ENCODE assay signal across 44 cellular contexts in the genomic region with DNA sequence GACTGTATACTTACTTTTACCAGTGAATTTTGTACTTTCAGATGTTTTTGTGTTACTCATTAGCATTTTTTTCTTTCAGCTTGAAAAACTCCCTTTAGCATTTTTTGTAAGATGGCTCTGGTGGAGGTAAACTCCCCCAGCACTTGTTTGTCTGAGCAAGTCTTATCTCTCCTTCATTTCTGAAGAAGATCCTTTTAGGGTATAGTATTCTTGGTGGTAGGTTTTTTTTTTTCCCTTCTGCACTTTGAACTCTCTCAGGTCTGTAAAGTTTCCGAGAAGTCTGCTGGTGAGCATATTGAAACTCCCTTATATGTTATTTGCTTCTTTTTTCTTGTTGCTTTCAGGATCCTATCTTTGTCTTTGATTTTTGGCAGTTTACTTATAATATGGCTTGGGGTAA. TPM values are rescaled to one million over a fixed set of nuclear protein-coding genes. Genes with fewer than 3 reads are reported as not detected.
"Had no signal": no experiment of that assay in that cellular context is flagged by ENCODE, and none has a peak within 500 bp of the region (broad histone marks: within the 10 kb centered on the region; RNA-seq: fewer than 3 reads in every experiment).

No MANE protein-coding gene starts in this region.

- H3K27ac Mint-ChIP-seq: activated naive CD4-positive, alpha-beta T cell treated with anti-CD3 and anti-CD28 coated beads for 36 hours; activated naive CD4-positive, alpha-beta T cell treated with anti-CD3 and anti-CD28 coated beads, Interleukin-2, amount 10 ng/mL, durations not matched to agents 7 days and 5 days; activated naive CD4-positive, alpha-beta T cell treated with anti-CD3 and anti-CD28 coated beads, Interleukin-2, amount 50 U/mL, for 24 hours; activated naive CD4-positive, alpha-beta T cell treated with anti-CD3 and anti-CD28 coated beads, Interleukin-2, amount 50 U/mL, for 72 hours; activated naive CD8-positive, alpha-beta T cell; activated naive CD8-positive, alpha-beta T cell treated with anti-CD3 and anti-CD28 coated beads for 36 hours; activated naive CD8-positive, alpha-beta T cell treated with anti-CD3 and anti-CD28 coated beads, Interleukin-2, amount 10 ng/mL, durations not matched to agents 7 days and 5 days; activated naive CD8-positive, alpha-beta T cell treated with anti-CD3 and anti-CD28 coated beads, Interleukin-2, amount 50 U/mL, for 24 hours; activated T-cell treated with anti-CD3 and anti-CD28 coated beads, Interleukin-2, amount 50 U/mL, for 24 hours; activated T-cell treated with anti-CD3 and anti-CD28 coated beads, Interleukin-2, amount 50 U/mL, for 72 hours; activated T-helper 1 cell treated with anti-CD3 and anti-CD28 coated beads, Interleukin-12 subunit alpha, Interleukin-12 subunit beta, Interleukin-2, Interleukin-4 antibody, amounts not matched to agents 30 ng/mL and 10 ng/mL and 1 ng/mL, durations not matched to agents 14 hours and 24 hours and 36 hours; activated T-helper 17 cell treated with anti-CD3 and anti-CD28 coated beads, Interleukin-2, amount 50 U/mL, for 72 hours; activated T-helper 2 cell treated with anti-CD3 and anti-CD28 coated beads, Interferon-gamma antibody, Interleukin-2, Interleukin-4, amounts not matched to agents 10 μg/mL and 5 μg/mL and 100 μg/mL, durations not matched to agents 14 hours and 24 hours and 36 hours; brain had no signal

- ATAC-seq: activated naive CD4-positive, alpha-beta T cell treated with anti-CD3 and anti-CD28 coated beads, Interleukin-2, amount 50 U/mL, for 72 hours; activated naive CD8-positive, alpha-beta T cell treated with anti-CD3 and anti-CD28 coated beads, Interleukin-2, amount 50 U/mL, for 24 hours; activated T-cell treated with anti-CD3 and anti-CD28 coated beads, Interleukin-2, amount 50 U/mL, for 4 hours; activated T-cell treated with anti-CD3 and anti-CD28 coated beads, Interleukin-2, amount 50 U/mL, for 72 hours; activated T-helper 17 cell treated with anti-CD3 and anti-CD28 coated beads, Interleukin-2, amount 50 U/mL, for 72 hours; body of pancreas had no signal

- H3K4me3 Mint-ChIP-seq: activated naive CD4-positive, alpha-beta T cell treated with anti-CD3 and anti-CD28 coated beads for 36 hours; activated naive CD4-positive, alpha-beta T cell treated with anti-CD3 and anti-CD28 coated beads, Interleukin-2, amount 10 ng/mL, durations not matched to agents 7 days and 5 days; activated naive CD4-positive, alpha-beta T cell treated with anti-CD3 and anti-CD28 coated beads, Interleukin-2, amount 50 U/mL, for 24 hours; activated naive CD8-positive, alpha-beta T cell; activated naive CD8-positive, alpha-beta T cell treated with anti-CD3 and anti-CD28 coated beads for 36 hours; activated naive CD8-positive, alpha-beta T cell treated with anti-CD3 and anti-CD28 coated beads, Interleukin-2, amount 10 ng/mL, durations not matched to agents 7 days and 5 days; activated naive CD8-positive, alpha-beta T cell treated with anti-CD3 and anti-CD28 coated beads, Interleukin-2, amount 50 U/mL, for 24 hours; activated T-cell treated with anti-CD3 and anti-CD28 coated beads, Interleukin-2, amount 50 U/mL, for 24 hours; activated T-cell treated with anti-CD3 and anti-CD28 coated beads, Interleukin-2, amount 50 U/mL, for 4 hours; activated T-cell treated with anti-CD3 and anti-CD28 coated beads, Interleukin-2, amount 50 U/mL, for 72 hours; activated T-helper 1 cell treated with anti-CD3 and anti-CD28 coated beads, Interleukin-12 subunit alpha, Interleukin-12 subunit beta, Interleukin-2, Interleukin-4 antibody, amounts not matched to agents 30 ng/mL and 10 ng/mL and 1 ng/mL, durations not matched to agents 14 hours and 24 hours and 36 hours; activated T-helper 17 cell treated with anti-CD3 and anti-CD28 coated beads, Interleukin-2, amount 50 U/mL, for 72 hours; brain; central memory CD8-positive, alpha-beta T cell had no signal

- H3K4me1 Mint-ChIP-seq: activated naive CD4-positive, alpha-beta T cell treated with anti-CD3 and anti-CD28 coated beads, Interleukin-2, amount 10 ng/mL, durations not matched to agents 7 days and 5 days; activated naive CD4-positive, alpha-beta T cell treated with anti-CD3 and anti-CD28 coated beads, Interleukin-2, amount 50 U/mL, for 24 hours; activated naive CD8-positive, alpha-beta T cell treated with anti-CD3 and anti-CD28 coated beads for 36 hours; activated naive CD8-positive, alpha-beta T cell treated with anti-CD3 and anti-CD28 coated beads, Interleukin-2, amount 10 ng/mL, durations not matched to agents 7 days and 5 days; activated naive CD8-positive, alpha-beta T cell treated with anti-CD3 and anti-CD28 coated beads, Interleukin-2, amount 50 U/mL, for 24 hours; activated T-helper 17 cell treated with anti-CD3 and anti-CD28 coated beads, Interleukin-2, amount 50 U/mL, for 72 hours; brain; central memory CD8-positive, alpha-beta T cell had no signal

- DNase-seq: activated effector memory CD4-positive, alpha-beta T cell treated with anti-CD3 and anti-CD28 coated beads, Interleukin-2, amount 50 U/mL, for 16 hours; activated effector memory CD4-positive, alpha-beta T cell treated with Interleukin-2 at 50 U/mL for 16 hours; activated gamma-delta T cell; activated gamma-delta T cell treated with Interleukin-2 at 50 U/mL for 16 hours; activated naive CD4-positive, alpha-beta T cell; activated naive CD4-positive, alpha-beta T cell treated with anti-CD3 and anti-CD28 coated beads for 36 hours; activated naive CD4-positive, alpha-beta T cell treated with anti-CD3 and anti-CD28 coated beads, Interleukin-2, amount 10 ng/mL, durations not matched to agents 7 days and 5 days; activated naive CD4-positive, alpha-beta T cell treated with anti-CD3 and anti-CD28 coated beads, Interleukin-2, amount 50 U/mL, for 16 hours; activated naive CD4-positive, alpha-beta T cell treated with Interleukin-2 at 50 U/mL for 16 hours; activated naive CD8-positive, alpha-beta T cell treated with anti-CD3 and anti-CD28 coated beads for 36 hours; activated naive CD8-positive, alpha-beta T cell treated with anti-CD3 and anti-CD28 coated beads, Interleukin-2, amount 10 ng/mL, durations not matched to agents 7 days and 5 days; activated naive CD8-positive, alpha-beta T cell treated with anti-CD3 and anti-CD28 coated beads, Interleukin-2, amount 50 U/mL, for 24 hours; activated T-cell treated with anti-CD3 and anti-CD28 coated beads for 4 hours; activated T-cell treated with anti-CD3 and anti-CD28 coated beads, Interleukin-2, amount 50 U/mL, for 1 hour; activated T-cell treated with anti-CD3 and anti-CD28 coated beads, Interleukin-2, amount 50 U/mL, for 24 hours; activated T-cell treated with anti-CD3 and anti-CD28 coated beads, Interleukin-2, amount 50 U/mL, for 4 hours; activated T-cell treated with anti-CD3 and anti-CD28 coated beads, Interleukin-2, amount 50 U/mL, for 48 hours; activated T-cell treated with anti-CD3 and anti-CD28 coated beads, Interleukin-2, amount 50 U/mL, for 72 hours; adrenal gland; amniotic stem cell; amygdala; anterior cingulate cortex; aorta; body of pancreas; brain microvascular endothelial cell; central memory CD4-positive, alpha-beta T cell; cerebellar nuclear complex had no signal

- H3K27ac ChIP-seq: adrenal gland, ascending aorta, body of pancreas, brain microvascular endothelial cell, breast epithelium, cardiac muscle cell had no signal

- H3K4me3 ChIP-seq: adrenal gland, ascending aorta, body of pancreas, breast epithelium, cardiac muscle cell had no signal

- H3K36me3 ChIP-seq: adrenal gland, ascending aorta, brain microvascular endothelial cell, breast epithelium, cardiac muscle cell had no signal

- H3K27me3 ChIP-seq: adrenal gland, ascending aorta, body of pancreas, breast epithelium, cardiac muscle cell had no signal

- H3K36me3 Mint-ChIP-seq: activated naive CD8-positive, alpha-beta T cell treated with anti-CD3 and anti-CD28 coated beads for 36 hours; brain had no signal

- H3K4me1 ChIP-seq: adrenal gland, ascending aorta, body of pancreas, breast epithelium had no signal

- FAIRE-seq: astrocyte, bronchial epithelial cell had no signal

RNA-seq across cellular contexts. Expression of a gene that starts 35.1 kb away (rescaled TPM):
- total RNA-seq: activated naive CD4-positive, alpha-beta T cell treated with anti-CD3 and anti-CD28 coated beads for 36 hours; activated naive CD4-positive, alpha-beta T cell treated with anti-CD3 and anti-CD28 coated beads, Interleukin-2, amount 50 U/mL, for 72 hours; activated naive CD8-positive, alpha-beta T cell treated with anti-CD3 and anti-CD28 coated beads for 36 hours; activated naive CD8-positive, alpha-beta T cell treated with anti-CD3 and anti-CD28 coated beads, Interleukin-2, amount 10 ng/mL, durations not matched to agents 7 days and 5 days; activated T-cell treated with anti-CD3 and anti-CD28 coated beads, Interleukin-2, amount 50 U/mL, for 4 hours; activated T-cell treated with anti-CD3 and anti-CD28 coated beads, Interleukin-2, amount 50 U/mL, for 72 hours; activated T-helper 1 cell treated with anti-CD3 and anti-CD28 coated beads, Interleukin-12 subunit alpha, Interleukin-12 subunit beta, Interleukin-2, Interleukin-4 antibody, amounts not matched to agents 30 ng/mL and 10 ng/mL and 1 ng/mL, durations not matched to agents 14 hours and 24 hours and 36 hours; activated T-helper 17 cell treated with anti-CD3 and anti-CD28 coated beads, Interleukin-2, amount 50 U/mL, for 72 hours; activated T-helper 2 cell treated with anti-CD3 and anti-CD28 coated beads, Interferon-gamma antibody, Interleukin-2, Interleukin-4, amounts not matched to agents 10 μg/mL and 5 μg/mL and 100 μg/mL, durations not matched to agents 14 hours and 24 hours and 36 hours; adrenal gland; aorta; ascending aorta; body of pancreas; breast epithelium; bronchial epithelial cell; cardiac muscle cell; cardiac septum; cerebellum had no signal
- polyA plus RNA-seq: adipose tissue, adrenal gland, aorta, cardiac muscle cell had no signal

RNA-seq across cellular contexts. Expression of a gene that starts 48.6 kb away (rescaled TPM):
- total RNA-seq: activated naive CD4-positive, alpha-beta T cell treated with anti-CD3 and anti-CD28 coated beads for 36 hours; activated naive CD4-positive, alpha-beta T cell treated with anti-CD3 and anti-CD28 coated beads, Interleukin-2, amount 50 U/mL, for 72 hours; activated naive CD8-positive, alpha-beta T cell treated with anti-CD3 and anti-CD28 coated beads for 36 hours; activated naive CD8-positive, alpha-beta T cell treated with anti-CD3 and anti-CD28 coated beads, Interleukin-2, amount 10 ng/mL, durations not matched to agents 7 days and 5 days; activated T-cell treated with anti-CD3 and anti-CD28 coated beads, Interleukin-2, amount 50 U/mL, for 4 hours; activated T-cell treated with anti-CD3 and anti-CD28 coated beads, Interleukin-2, amount 50 U/mL, for 72 hours; activated T-helper 1 cell treated with anti-CD3 and anti-CD28 coated beads, Interleukin-12 subunit alpha, Interleukin-12 subunit beta, Interleukin-2, Interleukin-4 antibody, amounts not matched to agents 30 ng/mL and 10 ng/mL and 1 ng/mL, durations not matched to agents 14 hours and 24 hours and 36 hours; activated T-helper 17 cell treated with anti-CD3 and anti-CD28 coated beads, Interleukin-2, amount 50 U/mL, for 72 hours; activated T-helper 2 cell treated with anti-CD3 and anti-CD28 coated beads, Interferon-gamma antibody, Interleukin-2, Interleukin-4, amounts not matched to agents 10 μg/mL and 5 μg/mL and 100 μg/mL, durations not matched to agents 14 hours and 24 hours and 36 hours; aorta; ascending aorta; body of pancreas; breast epithelium; bronchial epithelial cell; cardiac septum; chondrocyte had no signal
- polyA plus RNA-seq: aorta had no signal

RNA-seq across cellular contexts. Expression of a gene that starts 58.6 kb away (rescaled TPM):
- total RNA-seq: activated naive CD4-positive, alpha-beta T cell treated with anti-CD3 and anti-CD28 coated beads for 36 hours; activated naive CD8-positive, alpha-beta T cell treated with anti-CD3 and anti-CD28 coated beads for 36 hours; activated naive CD8-positive, alpha-beta T cell treated with anti-CD3 and anti-CD28 coated beads, Interleukin-2, amount 10 ng/mL, durations not matched to agents 7 days and 5 days; activated T-cell treated with anti-CD3 and anti-CD28 coated beads, Interleukin-2, amount 50 U/mL, for 4 hours; activated T-cell treated with anti-CD3 and anti-CD28 coated beads, Interleukin-2, amount 50 U/mL, for 72 hours; activated T-helper 17 cell treated with anti-CD3 and anti-CD28 coated beads, Interleukin-2, amount 50 U/mL, for 72 hours; adrenal gland; ascending aorta; body of pancreas; breast epithelium; bronchial epithelial cell; cardiac muscle cell; cardiac septum had no signal
- polyA plus RNA-seq: adrenal gland, aorta had no signal
